ENCODE assay signal across 8 cellular contexts in genomic region chr18:80148316-80149199, GRCh38. TPM values are rescaled to one million over a fixed set of nuclear protein-coding genes. Genes with fewer than 3 reads are reported as not detected.
DNase-seq lines count a peak whose midpoint lies in the region; ATAC-seq and TF ChIP-seq lines count a peak whose summit lies in the region.

No MANE protein-coding gene starts in this region.

- H4K5ac ChIP-seq in mesendoderm (ENCODE audit: low read length), result no peak overlapping the region

- DNase-seq in breast epithelium (ENCODE audit: low spot score in 2 of 2) (no peak), lung (ENCODE audit: low spot score) (no peak), NCI-H2227 (lab: John Stamatoyannopoulos, UW; ENCODE audit: unreplicated experiment) (no peak), occipital lobe (lab: John Stamatoyannopoulos, UW) (no peak), mesendoderm (no peak), HUDEP-2 (lab: John Stamatoyannopoulos, UW; ENCODE audit: unreplicated experiment in 76 of 76) (no peak)

- H3K27me3 ChIP-seq in HUES48 (ENCODE audit: control insufficient read depth, insufficient read depth, low read length) (no peaks in the 10 kb centered on the region), breast epithelium (no peaks in the 10 kb centered on the region), lung (ENCODE audit: control insufficient read depth, insufficient read depth) (no peaks in the 10 kb centered on the region), mesendoderm (ENCODE audit: insufficient read depth, low read length, poor library complexity) (no peaks in the 10 kb centered on the region)

- intact Hi-C loops in breast epithelium (cut with DNase I; ENCODE audit: low total_unique reads), result no loop called here

- H3K4me1 ChIP-seq in HUES48 (ENCODE audit: control insufficient read depth, insufficient read depth, low read length) (no peaks in the 10 kb centered on the region), breast epithelium (no peaks in the 10 kb centered on the region), lung (ENCODE audit: control insufficient read depth in 2 of 2, insufficient read depth in 2 of 2, low read length in 2 of 2) (no peaks in the 10 kb centered on the region), mesendoderm (ENCODE audit: control insufficient read depth, low read depth, low read length) (no peaks in the 10 kb centered on the region)

- H2BK5ac ChIP-seq in mesendoderm (ENCODE audit: low read length), result no peak overlapping the region

- H3K4ac ChIP-seq in mesendoderm (ENCODE audit: low read depth, low read length), result no peak overlapping the region

- H2BK15ac ChIP-seq in mesendoderm (replicated peaks; ENCODE audit: low read depth), result no peak overlapping the region

- no peaks in the 10 kb centered on the region for H3K79me2 ChIP-seq in mesendoderm (ENCODE audit: control insufficient read depth, insufficient read depth, low read length)

- no peak for TF ChIP-seq POLR2A in breast epithelium (IDR thresholded peaks at IDR 0.05)

- H3K36me3 ChIP-seq in HUES48 (ENCODE audit: control insufficient read depth, insufficient read depth, low read length) (peaks cover 48% of the 10 kb centered on the region), breast epithelium (no peaks in the 10 kb centered on the region), lung (ENCODE audit: control insufficient read depth in 2 of 2, insufficient read depth in 2 of 2, low read length in 2 of 2) (no peaks in the 10 kb centered on the region), mesendoderm (ENCODE audit: control insufficient read depth, insufficient read depth, low read length) (no peaks in the 10 kb centered on the region)

- no peak overlapping the region for H3K23ac ChIP-seq in mesendoderm (ENCODE audit: low read length)

- no peak overlapping the region for H3K56ac ChIP-seq in mesendoderm (ENCODE audit: low read length)

- no peaks in the 10 kb centered on the region for H3K79me1 ChIP-seq in mesendoderm (ENCODE audit: low read length)

- ATAC-seq in lung (ENCODE audit: insufficient read depth, low FRiP score), result no peak

- H2AK5ac ChIP-seq in mesendoderm (ENCODE audit: low read length), result no peak overlapping the region

- no peaks in the 10 kb centered on the region for H3K9me3 ChIP-seq in HUES48 (ENCODE audit: control insufficient read depth, insufficient read depth, low read length)
- H3K9me3 ChIP-seq in breast epithelium, result no peaks in the 10 kb centered on the region
- peaks cover 0 to 1% of the 10 kb centered on the region in 2 donors for H3K9me3 ChIP-seq in lung (ENCODE audit: control insufficient read depth in 2 of 2, insufficient read depth in 1 of 2, low read length in 1 of 2)

- H3K4me3 ChIP-seq in GM08714 (ENCODE audit: low read length), result peak overlapping the region; percentile 54; the same call in 1 of the 2 replicates
- H3K4me3 ChIP-seq in HUES48 (ENCODE audit: low read depth, low read length), result 0 out of 2 replicates have a peak overlapping the region, but pooled peaks have one; percentile 55
- H3K4me3 ChIP-seq in breast epithelium, result peak overlapping the region; percentile 59 to 70 (median 67)
- peak overlapping the region; percentile 53 for H3K4me3 ChIP-seq in lung
- no peak overlapping the region for H3K4me3 ChIP-seq in mesendoderm (ENCODE audit: low read length)

- no peak overlapping the region for H4K8ac ChIP-seq in mesendoderm (ENCODE audit: low read depth, low read length)

- TF ChIP-seq CTCF in breast epithelium (IDR thresholded peaks at IDR 0.05) (no peak), lung (IDR thresholded peaks at IDR 0.05; ENCODE audit: control extremely low read depth, extremely low read depth) (no peak)

- no peak overlapping the region for H3K18ac ChIP-seq in mesendoderm (ENCODE audit: low read length)

- H2BK120ac ChIP-seq in mesendoderm (ENCODE audit: low read depth, low read length), result no peak overlapping the region

- 49 to 58% methylated on average over 34 of the region's 34 CpGs for WGBS in lung, 2 donors
- no CpG with 5 or more reads among the region's 34 CpGs for WGBS in mesendoderm (ENCODE audit: extremely low coverage, insufficient coverage, low lambda C conversion rate)

- H3K27ac ChIP-seq in HUES48 (ENCODE audit: low read depth, low read length) (no peak overlapping the region), breast epithelium (peak overlapping the region in 1 of 2 donors; percentile 45), lung (ENCODE audit: low read depth in 1 of 2, low read length in 1 of 2) (peak overlapping the region in 1 of 2 donors; percentile 68), mesendoderm (ENCODE audit: low read depth, low read length) (no peak overlapping the region)

- no peak overlapping the region for H3K4me2 ChIP-seq in mesendoderm (ENCODE audit: low read length)

- H3K9ac ChIP-seq in HUES48 (ENCODE audit: low read depth, low read length), result no peak overlapping the region
- no peak overlapping the region for H3K9ac ChIP-seq in mesendoderm (ENCODE audit: low read length)

RNA-seq across cellular contexts. Expression of gene ADNP2, which starts 39.5 kb away (rescaled TPM):
- total RNA-seq in breast epithelium (10 to 100 TPM; 15.7 to 20.3 (median 20.1) TPM), lung (10 to 100 TPM; 15.3 to 16.3 TPM), occipital lobe (26.0 TPM)
- polyA plus RNA-seq in lung, result 1 to 10 TPM; 4.9 to 8.8 TPM
- 31.3 TPM for polyA plus RNA-seq in mesendoderm (2013, experiment 1 of 2)
- 30.6 TPM for polyA plus RNA-seq in mesendoderm (2013, experiment 2 of 2)
